1 cellular context compared by ENCODE assay signal in genomic region chr20:31502884-31503673, GRCh38.
TF ChIP-seq lines count a peak whose summit lies in the region.
"Not testable (repeated sequence)": the region's sequence is repeated elsewhere in the genome, so short reads cannot be mapped to it uniquely, and the experiment has no call there.

No MANE protein-coding gene starts in this region.

TF ChIP-seq in K562, 482 proteins besides CTCF, POLR2A, EP300 and RAD21 (continued from another document):
- TF ChIP-seq, protein P1, sequence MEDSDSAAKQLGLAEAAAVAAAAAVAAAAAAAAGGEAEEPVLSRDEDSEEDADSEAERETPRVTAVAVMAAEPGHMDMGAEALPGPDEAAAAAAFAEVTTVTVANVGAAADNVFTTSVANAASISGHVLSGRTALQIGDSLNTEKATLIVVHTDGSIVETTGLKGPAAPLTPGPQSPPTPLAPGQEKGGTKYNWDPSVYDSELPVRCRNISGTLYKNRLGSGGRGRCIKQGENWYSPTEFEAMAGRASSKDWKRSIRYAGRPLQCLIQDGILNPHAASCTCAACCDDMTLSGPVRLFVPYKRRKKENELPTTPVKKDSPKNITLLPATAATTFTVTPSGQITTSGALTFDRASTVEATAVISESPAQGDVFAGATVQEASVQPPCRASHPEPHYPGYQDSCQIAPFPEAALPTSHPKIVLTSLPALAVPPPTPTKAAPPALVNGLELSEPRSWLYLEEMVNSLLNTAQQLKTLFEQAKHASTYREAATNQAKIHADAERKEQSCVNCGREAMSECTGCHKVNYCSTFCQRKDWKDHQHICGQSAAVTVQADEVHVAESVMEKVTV (CRISPR knock-in tag; IDR thresholded peaks at IDR 0.05), result peak; percentile 82
- TF ChIP-seq SMARCA5 (IDR thresholded peaks at IDR 0.05) (0 out of 2 replicates have a peak, but pooled peaks have one; percentile 34), CTBP1 (IDR thresholded peaks at IDR 0.05; ENCODE audit: borderline replicate concordance) (peak; percentile 67; the same call in 1 of the 2 replicates), BHLHE40 (IDR thresholded peaks at IDR 0.05; ENCODE audit: low read length) (0 out of 2 replicates have a peak, but pooled peaks have one; percentile 24), EGR1 (conservative IDR thresholded peaks at IDR 0.05) (peak; percentile 82), SRF (CRISPR knock-in tag; IDR thresholded peaks at IDR 0.05) (0 out of 4 replicates have a peak, but pooled peaks of 1 of the 2 experiments have one; percentile 12), JUND (IDR thresholded peaks at IDR 0.05; ENCODE audit: borderline replicate concordance, low read depth, low read length) (peak; percentile 24; the same call in 1 of the 2 replicates), RB1 (IDR thresholded peaks at IDR 0.05; ENCODE audit: low read depth) (peak; percentile 46; the same call in 1 of the 2 replicates), CC2D1A (IDR thresholded peaks at IDR 0.05) (peak; percentile 83), PHF21A (IDR thresholded peaks at IDR 0.05; ENCODE audit: borderline replicate concordance, low read depth) (0 out of 2 replicates have a peak, but pooled peaks have one; percentile 23), CBX1 (IDR thresholded peaks at IDR 0.05; ENCODE audit: low read depth) (peak; percentile 71; the same call in 1 of the 2 replicates), ZSCAN29 (IDR thresholded peaks at IDR 0.05) (0 out of 2 replicates have a peak, but pooled peaks have one; percentile 20), ZNF384 (IDR thresholded peaks at IDR 0.05; ENCODE audit: low read depth, low read length) (peak; percentile 77), AFF4 (CRISPR knock-in tag; IDR thresholded peaks at IDR 0.05) (0 out of 2 replicates have a peak, but pooled peaks have one; percentile 26), STAG1 (CRISPR knock-in tag; IDR thresholded peaks at IDR 0.05; ENCODE audit: borderline replicate concordance) (peak; percentile 69; the same call in 1 of the 2 replicates), LCOR (CRISPR knock-in tag; IDR thresholded peaks at IDR 0.05) (peak; percentile 69; the same call in 1 of the 2 replicates), MAZ (CRISPR knock-in tag; conservative IDR thresholded peaks at IDR 0.05 in 1 of 2, IDR thresholded peaks at IDR 0.05 in 1 of 2) (peak in 1 of 2 experiments; percentile 59; a peak in 2 of 4 replicates), CREM (IDR thresholded peaks at IDR 0.05; ENCODE audit: low read depth) (peak; percentile 53), TBP (optimal IDR thresholded peaks at IDR 0.05; ENCODE audit: low read depth, low read length) (peak; percentile 93), TFAP4 (CRISPR knock-in tag; IDR thresholded peaks at IDR 0.05; ENCODE audit: borderline replicate concordance) (peak; percentile 68; the same call in 1 of the 2 replicates), HDAC2 (IDR thresholded peaks at IDR 0.05) (0 out of 2 replicates have a peak, but pooled peaks have one; percentile 25), PHB2 (IDR thresholded peaks at IDR 0.05; ENCODE audit: low read depth) (0 out of 2 replicates have a peak, but pooled peaks have one; percentile 10), CREB1 (CRISPR knock-in tag; IDR thresholded peaks at IDR 0.05) (peak; percentile 30; the same call in 1 of the 2 replicates), YY1 (IDR thresholded peaks at IDR 0.05; ENCODE audit: borderline replicate concordance in 1 of 3, control insufficient read depth in 1 of 3, extremely low read depth in 1 of 3, insufficient read depth in 3 of 3, insufficient read length in 1 of 3, insufficient replicate concordance in 2 of 3, low read depth in 1 of 3, low read length in 2 of 3) (peak in 1 of 3 experiments; percentile 25), KDM4B (IDR thresholded peaks at IDR 0.05; ENCODE audit: borderline replicate concordance in 2 of 2, low read depth in 1 of 2) (peak in 1 of 2 experiments; percentile 52; a peak in 1 of 4 replicates), SMC3 (conservative IDR thresholded peaks at IDR 0.05; ENCODE audit: insufficient read depth, low read depth, low read length) (peak; percentile 95), ATF1 (tag; IDR thresholded peaks at IDR 0.05) (peak; percentile 37; the same call in 1 of the 2 replicates)
- not testable (repeated sequence) for TF ChIP-seq JUND (tag; IDR thresholded peaks at IDR 0.05; ENCODE audit: borderline replicate concordance, low read depth, low read length); CREB1 (IDR thresholded peaks at IDR 0.05); ATF1 (CRISPR knock-in tag; IDR thresholded peaks at IDR 0.05)
- TF ChIP-seq, protein P2, sequence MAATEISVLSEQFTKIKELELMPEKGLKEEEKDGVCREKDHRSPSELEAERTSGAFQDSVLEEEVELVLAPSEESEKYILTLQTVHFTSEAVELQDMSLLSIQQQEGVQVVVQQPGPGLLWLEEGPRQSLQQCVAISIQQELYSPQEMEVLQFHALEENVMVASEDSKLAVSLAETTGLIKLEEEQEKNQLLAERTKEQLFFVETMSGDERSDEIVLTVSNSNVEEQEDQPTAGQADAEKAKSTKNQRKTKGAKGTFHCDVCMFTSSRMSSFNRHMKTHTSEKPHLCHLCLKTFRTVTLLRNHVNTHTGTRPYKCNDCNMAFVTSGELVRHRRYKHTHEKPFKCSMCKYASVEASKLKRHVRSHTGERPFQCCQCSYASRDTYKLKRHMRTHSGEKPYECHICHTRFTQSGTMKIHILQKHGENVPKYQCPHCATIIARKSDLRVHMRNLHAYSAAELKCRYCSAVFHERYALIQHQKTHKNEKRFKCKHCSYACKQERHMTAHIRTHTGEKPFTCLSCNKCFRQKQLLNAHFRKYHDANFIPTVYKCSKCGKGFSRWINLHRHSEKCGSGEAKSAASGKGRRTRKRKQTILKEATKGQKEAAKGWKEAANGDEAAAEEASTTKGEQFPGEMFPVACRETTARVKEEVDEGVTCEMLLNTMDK (IDR thresholded peaks at IDR 0.05; ENCODE audit: borderline replicate concordance, insufficient read depth, low read depth, low read length, poor library complexity, severe bottlenecking), result peak; percentile 44
